Comparison of ENCODE assay signal across 13 cellular contexts in genomic region chrX:79325263-79325958, GRCh38. TPM values are rescaled to one million over a fixed set of nuclear protein-coding genes. Genes with fewer than 3 reads are reported as not detected.
DNase-seq lines count a peak whose midpoint lies in the region; ATAC-seq and TF ChIP-seq lines count a peak whose summit lies in the region.
"Had no signal": no experiment of that assay in that cellular context is flagged by ENCODE, and none has a peak within 500 bp of the region (broad histone marks: within the 10 kb centered on the region; RNA-seq: fewer than 3 reads in every experiment).

No MANE protein-coding gene starts in this region.

- no peak overlapping the region for H3K4me3 ChIP-seq in effector memory CD4-positive, alpha-beta T cell (ENCODE audit: insufficient read depth, low read depth, low read length, poor library complexity, severe bottlenecking)
- no peak overlapping the region for H3K4me3 ChIP-seq in upper lobe of right lung
- H3K4me3 ChIP-seq: esophagus muscularis mucosa, smooth muscle cell had no signal

- no peaks in the 10 kb centered on the region for H3K9me3 ChIP-seq in effector memory CD4-positive, alpha-beta T cell (ENCODE audit: control insufficient read depth, low read length)
- no peaks in the 10 kb centered on the region for H3K9me3 ChIP-seq in upper lobe of right lung
- H3K9me3 ChIP-seq: esophagus muscularis mucosa had no signal

- peak overlapping the region; percentile 72 to 81 for H3K27ac Mint-ChIP-seq in natural killer cell
- peak overlapping the region in 1 of 2 donors; percentile 41 for H3K27ac Mint-ChIP-seq in natural killer cell treated with Interleukin-12 subunit alpha and Interleukin-12 subunit beta and Interleukin-15 and Interleukin-18, amount 100 ng/mL, for 72 hours
- H3K27ac Mint-ChIP-seq in activated CD4-positive, alpha-beta memory T cell treated with anti-CD3 and anti-CD28 coated beads, Interleukin-2, amount 10 ng/mL, durations not matched to agents 7 days and 5 days, result peak overlapping the region; percentile 76
- H3K27ac Mint-ChIP-seq: stimulated activated naive B cell treated with anti-CD40 and anti-IgM and Interleukin-4, amounts not matched to agents 10 μg/mL and 1 μg/mL and 100 μg/mL, for 72 hours had no signal

- peaks cover 0 to 13% of the 10 kb centered on the region in 2 donors for H3K27me3 Mint-ChIP-seq in natural killer cell (ENCODE audit: low read depth in 2 of 2)
- H3K27me3 Mint-ChIP-seq in natural killer cell treated with Interleukin-12 subunit alpha and Interleukin-12 subunit beta and Interleukin-15 and Interleukin-18, amount 100 ng/mL, for 72 hours, result no peaks in the 10 kb centered on the region
- no peaks in the 10 kb centered on the region for H3K27me3 Mint-ChIP-seq in activated CD4-positive, alpha-beta memory T cell treated with anti-CD3 and anti-CD28 coated beads, Interleukin-2, amount 10 ng/mL, durations not matched to agents 7 days and 5 days
- H3K27me3 Mint-ChIP-seq: stimulated activated naive B cell treated with anti-CD40 and anti-IgM and Interleukin-4, amounts not matched to agents 10 μg/mL and 1 μg/mL and 100 μg/mL, for 72 hours had no signal

- ATAC-seq in natural killer cell (peak; percentile 66 to 75 (median 69)), upper lobe of right lung (peak; percentile 60), GM18498 (IDR thresholded peaks at IDR 0.05; ENCODE audit: unreplicated experiment) (no peak)
- no peak for ATAC-seq in natural killer cell treated with Interleukin-12 subunit alpha and Interleukin-12 subunit beta and Interleukin-15 and Interleukin-18, amount 100 ng/mL, for 72 hours
- ATAC-seq: stimulated activated naive B cell treated with anti-CD40 and anti-IgM and Interleukin-4, amounts not matched to agents 10 μg/mL and 1 μg/mL and 100 μg/mL, for 72 hours had no signal

- H3K36me3 Mint-ChIP-seq in natural killer cell, result no peaks in the 10 kb centered on the region
- no peaks in the 10 kb centered on the region for H3K36me3 Mint-ChIP-seq in natural killer cell treated with Interleukin-12 subunit alpha and Interleukin-12 subunit beta and Interleukin-15 and Interleukin-18, amount 100 ng/mL, for 72 hours
- H3K36me3 Mint-ChIP-seq in activated CD4-positive, alpha-beta memory T cell treated with anti-CD3 and anti-CD28 coated beads, Interleukin-2, amount 10 ng/mL, durations not matched to agents 7 days and 5 days (ENCODE audit: low read depth), result no peaks in the 10 kb centered on the region

- H3K4me1 Mint-ChIP-seq in natural killer cell, result peaks cover 0 to 8% of the 10 kb centered on the region in 2 donors
- peaks cover 0 to 6% of the 10 kb centered on the region in 2 donors for H3K4me1 Mint-ChIP-seq in natural killer cell treated with Interleukin-12 subunit alpha and Interleukin-12 subunit beta and Interleukin-15 and Interleukin-18, amount 100 ng/mL, for 72 hours (ENCODE audit: low read depth in 2 of 2)
- peaks cover 21% of the 10 kb centered on the region for H3K4me1 Mint-ChIP-seq in activated CD4-positive, alpha-beta memory T cell treated with anti-CD3 and anti-CD28 coated beads, Interleukin-2, amount 10 ng/mL, durations not matched to agents 7 days and 5 days
- H3K4me1 Mint-ChIP-seq: stimulated activated naive B cell treated with anti-CD40 and anti-IgM and Interleukin-4, amounts not matched to agents 10 μg/mL and 1 μg/mL and 100 μg/mL, for 72 hours had no signal

- H3K27me3 ChIP-seq in effector memory CD4-positive, alpha-beta T cell (replicated peaks; ENCODE audit: control insufficient read depth, insufficient read depth, low read length, poor library complexity, severe bottlenecking), result no peaks in the 10 kb centered on the region
- H3K27me3 ChIP-seq in upper lobe of right lung, result no peaks in the 10 kb centered on the region
- H3K27me3 ChIP-seq: esophagus muscularis mucosa had no signal

- DNase-seq in natural killer cell (no peak), upper lobe of right lung (no peak), anterior cingulate cortex (lab: John Stamatoyannopoulos, UW) (no peak), mucosa of gallbladder (ENCODE audit: low spot score) (no peak)
- no peak for DNase-seq in natural killer cell treated with Interleukin-12 subunit alpha and Interleukin-12 subunit beta and Interleukin-15 and Interleukin-18, amount 100 ng/mL, for 72 hours (ENCODE audit: low spot score)
- DNase-seq in activated CD4-positive, alpha-beta memory T cell treated with anti-CD3 and anti-CD28 coated beads, Interleukin-2, amount 10 ng/mL, durations not matched to agents 7 days and 5 days, result peak; percentile 50
- peak in 2 of 3 donors; percentile 9 to 14 for DNase-seq in effector memory CD4-positive, alpha-beta T cell
- DNase-seq: caudate nucleus; stimulated activated naive B cell treated with anti-CD40 and anti-IgM and Interleukin-4, amounts not matched to agents 10 μg/mL and 1 μg/mL and 100 μg/mL, for 72 hours had no signal

- POLR2A ChIA-PET in activated CD4-positive, alpha-beta memory T cell treated with anti-CD3 and anti-CD28 coated beads, Interleukin-2, amount 10 ng/mL, durations not matched to agents 7 days and 5 days (lab: Charles Lee), result interaction anchor here (0.6 to 1.5 kb wide), 2 partner anchors 40 to 51 kb away, joined by 3 to 5 read pairs; no protein-coding TSS in a partner anchor

- no peaks in the 10 kb centered on the region for H3K9me3 Mint-ChIP-seq in natural killer cell
- no peaks in the 10 kb centered on the region for H3K9me3 Mint-ChIP-seq in natural killer cell treated with Interleukin-12 subunit alpha and Interleukin-12 subunit beta and Interleukin-15 and Interleukin-18, amount 100 ng/mL, for 72 hours
- H3K9me3 Mint-ChIP-seq in activated CD4-positive, alpha-beta memory T cell treated with anti-CD3 and anti-CD28 coated beads, Interleukin-2, amount 10 ng/mL, durations not matched to agents 7 days and 5 days, result no peaks in the 10 kb centered on the region

- peak overlapping the region; percentile 40 for H3K4me3 Mint-ChIP-seq in natural killer cell
- no peak overlapping the region for H3K4me3 Mint-ChIP-seq in natural killer cell treated with Interleukin-12 subunit alpha and Interleukin-12 subunit beta and Interleukin-15 and Interleukin-18, amount 100 ng/mL, for 72 hours
- peak overlapping the region; percentile 70 for H3K4me3 Mint-ChIP-seq in activated CD4-positive, alpha-beta memory T cell treated with anti-CD3 and anti-CD28 coated beads, Interleukin-2, amount 10 ng/mL, durations not matched to agents 7 days and 5 days
- H3K4me3 Mint-ChIP-seq: stimulated activated naive B cell treated with anti-CD40 and anti-IgM and Interleukin-4, amounts not matched to agents 10 μg/mL and 1 μg/mL and 100 μg/mL, for 72 hours had no signal

- H3K27ac ChIP-seq in effector memory CD4-positive, alpha-beta T cell (ENCODE audit: insufficient read depth, low read length, poor library complexity, severe bottlenecking), result peak overlapping the region; percentile 53
- no peak overlapping the region for H3K27ac ChIP-seq in upper lobe of right lung
- H3K27ac ChIP-seq: esophagus muscularis mucosa had no signal

- TF ChIP-seq CTCF in natural killer cell (IDR thresholded peaks at IDR 0.05) (no peak), upper lobe of right lung (IDR thresholded peaks at IDR 0.05) (no peak)

- H3K36me3 ChIP-seq in effector memory CD4-positive, alpha-beta T cell (ENCODE audit: control insufficient read depth, insufficient read depth, low read length), result no peaks in the 10 kb centered on the region
- H3K36me3 ChIP-seq in upper lobe of right lung, result no peaks in the 10 kb centered on the region
- H3K36me3 ChIP-seq: esophagus muscularis mucosa had no signal

- intact Hi-C loops in natural killer cell (cut with micrococcal nuclease), result no loop called here
- intact Hi-C loops in upper lobe of right lung (cut with DNase I), result no loop called here

- no peaks in the 10 kb centered on the region for H3K4me1 ChIP-seq in effector memory CD4-positive, alpha-beta T cell (ENCODE audit: control insufficient read depth, insufficient read depth, low read length, poor library complexity, severe bottlenecking)
- no peaks in the 10 kb centered on the region for H3K4me1 ChIP-seq in upper lobe of right lung
- H3K4me1 ChIP-seq: esophagus muscularis mucosa had no signal

- CTCF ChIA-PET in activated CD4-positive, alpha-beta memory T cell treated with anti-CD3 and anti-CD28 coated beads, Interleukin-2, amount 10 ng/mL, durations not matched to agents 7 days and 5 days (lab: Charles Lee), result interaction anchor here (0.7 to 1.3 kb wide), 2 partner anchors 43 to 183 kb away, joined by 4 read pairs; no protein-coding TSS in a partner anchor

RNA-seq across cellular contexts. Expression of gene ITM2A, which starts 41.7 kb away (rescaled TPM):
- 10 to 100 TPM; 34.7 to 72.5 (median 64.8) TPM for total RNA-seq in natural killer cell
- total RNA-seq in natural killer cell treated with Interleukin-12 subunit alpha and Interleukin-12 subunit beta and Interleukin-15 and Interleukin-18, amount 100 ng/mL, for 72 hours, result 10 to 100 TPM; 37.0 to 51.6 TPM
- total RNA-seq in activated CD4-positive, alpha-beta memory T cell treated with anti-CD3 and anti-CD28 coated beads, Interleukin-2, amount 10 ng/mL, durations not matched to agents 7 days and 5 days, result 100 to 1,000 TPM; 145 to 157 TPM
- total RNA-seq in upper lobe of right lung, result 44.4 TPM
- total RNA-seq in mucosa of gallbladder, result 28.1 TPM
- total RNA-seq: G401 had no signal

Comparison
In these comparisons a context has a peak if more than half of its experiments do, and no peak if none do; other contexts are left out.
1. ATAC-seq: peak in natural killer cell (3 of 3) and upper lobe of right lung (single experiment); none in natural killer cell treated with Interleukin-12 subunit alpha and Interleukin-12 subunit beta and Interleukin-15 and Interleukin-18, amount 100 ng/mL, for 72 hours (0 of 2) and GM18498 (single experiment).
2. DNase-seq: peak in activated CD4-positive, alpha-beta memory T cell treated with anti-CD3 and anti-CD28 coated beads, Interleukin-2, amount 10 ng/mL, durations not matched to agents 7 days and 5 days (single experiment) and effector memory CD4-positive, alpha-beta T cell (2 of 3); none in natural killer cell (single experiment), natural killer cell treated with Interleukin-12 subunit alpha and Interleukin-12 subunit beta and Interleukin-15 and Interleukin-18, amount 100 ng/mL, for 72 hours (single experiment), upper lobe of right lung (single experiment), anterior cingulate cortex (0 of 58) and mucosa of gallbladder (single experiment).